In the genomic region with DNA sequence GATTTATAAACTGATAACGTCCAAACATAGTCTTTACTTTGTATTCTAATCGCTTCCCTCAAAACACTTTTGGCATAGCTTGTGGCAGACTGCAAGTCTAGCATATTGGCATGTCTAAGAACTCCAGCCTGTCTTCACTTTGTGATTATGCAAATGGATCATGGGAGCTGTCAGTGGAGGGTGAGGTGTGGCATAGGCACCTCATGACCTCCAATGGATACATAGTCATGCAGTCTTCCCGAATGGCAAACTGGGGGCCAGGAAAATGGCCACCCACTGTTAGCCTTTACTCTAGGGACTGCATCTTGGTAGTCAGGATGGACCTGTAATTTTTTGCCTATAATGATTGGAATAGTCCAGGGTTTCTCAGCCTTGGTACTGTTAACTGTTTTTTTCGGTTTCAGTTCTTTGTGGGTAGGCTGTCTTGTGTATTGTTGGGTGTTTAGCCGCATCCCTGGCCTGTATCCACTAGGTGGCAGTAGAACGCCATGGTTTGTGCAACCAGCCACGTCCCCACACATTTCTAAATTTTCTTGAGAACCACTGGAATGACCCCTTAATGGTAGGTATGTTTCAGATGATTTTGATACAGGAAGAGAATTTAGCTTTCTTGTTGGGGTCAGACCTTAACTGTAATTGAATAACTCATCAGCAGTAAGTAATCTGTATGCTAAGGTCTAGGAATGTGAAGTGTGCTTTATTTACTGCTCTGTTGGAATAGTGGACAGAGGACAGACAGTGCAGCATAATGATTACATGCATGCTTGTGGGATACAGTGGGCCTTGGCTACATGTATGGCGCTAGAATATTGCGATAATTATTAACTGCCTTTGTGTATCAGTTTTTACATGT, we compare ENCODE assay signal across 8 cellular contexts. TPM values are rescaled to one million over a fixed set of nuclear protein-coding genes. Genes with fewer than 3 reads are reported as not detected.
A peak's percentile ranks its signal among the peaks of the same experiment; 100 is the strongest.
DNase-seq lines count a peak whose midpoint lies in the region; ATAC-seq and TF ChIP-seq lines count a peak whose summit lies in the region.

No MANE protein-coding gene starts in this region.

- H3K9me3 Mint-ChIP-seq in activated naive CD4-positive, alpha-beta T cell treated with anti-CD3 and anti-CD28 coated beads, Interleukin-2, amount 50 U/mL, for 72 hours = peaks cover 0 to 7% of the 10 kb centered on the region in 2 donors

- H3K4me1 ChIP-seq in upper lobe of left lung = peaks cover 4 to 10% (median 9%) of the 10 kb centered on the region in 4 donors

- DNase-seq in ELF-1 (ENCODE audit: low read depth, low spot score) (peak; percentile 85), SKM-1 (lab: John Stamatoyannopoulos, UW; ENCODE audit: unreplicated experiment) (peak; percentile 64), head of caudate nucleus (peak; percentile 22 to 92 (median 80)), posterior cingulate gyrus (peak; percentile 32 to 95 (median 79)), upper lobe of left lung (peak in 1 of 2 donors; percentile 75)
- peak; percentile 71 to 83 for DNase-seq in activated naive CD4-positive, alpha-beta T cell treated with anti-CD3 and anti-CD28 coated beads, Interleukin-2, amount 50 U/mL, for 72 hours (ENCODE audit: low spot score in 2 of 2)

- peak; percentile 74 to 86 (median 86) for TF ChIP-seq CTCF in upper lobe of left lung (IDR thresholded peaks at IDR 0.05)

- peak overlapping the region in 1 of 4 donors; percentile 3 for H3K27ac ChIP-seq in upper lobe of left lung

- 34 to 37% methylated on average over 9 of the region's 9 CpGs for WGBS in upper lobe of left lung, 2 donors

- no peak overlapping the region for H3K4me3 ChIP-seq in upper lobe of left lung

- no peaks in the 10 kb centered on the region for H3K9me3 ChIP-seq in upper lobe of left lung

- intact Hi-C loops in head of caudate nucleus (cut with DNase I) (loop anchor here (5.0 kb wide), 1 partner anchor 55 kb away; no protein-coding TSS in a partner anchor), posterior cingulate gyrus (cut with DNase I) (loop anchor here (1.0 to 10.0 kb wide), 4 partner anchors 55 to 611 kb away; partner anchors contain the start of gene P2RY13)

- no peaks in the 10 kb centered on the region for H3K27me3 ChIP-seq in upper lobe of left lung

- H3K27ac Mint-ChIP-seq in activated naive CD4-positive, alpha-beta T cell treated with anti-CD3 and anti-CD28 coated beads, Interleukin-2, amount 50 U/mL, for 72 hours = peak overlapping the region; percentile 45 to 80

- peak; percentile 89 for ATAC-seq in GM21619 (IDR thresholded peaks at IDR 0.05; ENCODE audit: unreplicated experiment)
- ATAC-seq in activated naive CD4-positive, alpha-beta T cell treated with anti-CD3 and anti-CD28 coated beads, Interleukin-2, amount 50 U/mL, for 72 hours = peak; percentile 72 to 74
- peak; percentile 91 to 93 for ATAC-seq in upper lobe of left lung (ENCODE audit: low FRiP score in 2 of 2)

- TF ChIP-seq POLR2A in upper lobe of left lung (IDR thresholded peaks at IDR 0.05) = no peak

- TF ChIP-seq RAD21 in Ishikawa (IDR thresholded peaks at IDR 0.05; ENCODE audit: low read depth) = peak; percentile 93

- peaks cover 0 to 40% of the 10 kb centered on the region in 2 donors for H3K36me3 Mint-ChIP-seq in activated naive CD4-positive, alpha-beta T cell treated with anti-CD3 and anti-CD28 coated beads, Interleukin-2, amount 50 U/mL, for 72 hours

- H3K36me3 ChIP-seq in upper lobe of left lung = no peaks in the 10 kb centered on the region

- TF ChIP-seq EP300 in Ishikawa (IDR thresholded peaks at IDR 0.05; ENCODE audit: borderline replicate concordance) (no peak), upper lobe of left lung (IDR thresholded peaks at IDR 0.05) (no peak)

TF ChIP-seq in Ishikawa, 13 proteins besides CTCF, POLR2A, EP300 and RAD21:
- no peak for TF ChIP-seq EGR1 (IDR thresholded peaks at IDR 0.05)
- TF ChIP-seq YY1 (IDR thresholded peaks at IDR 0.05; ENCODE audit: low read depth) = no peak
- TF ChIP-seq TCF12 (IDR thresholded peaks at IDR 0.05; ENCODE audit: low read depth) = no peak
- no peak for TF ChIP-seq ZBTB7A (IDR thresholded peaks at IDR 0.05; ENCODE audit: low read depth)
- no peak for TF ChIP-seq FOXM1 (IDR thresholded peaks at IDR 0.05; ENCODE audit: borderline replicate concordance, low read depth)
- TF ChIP-seq, protein P1, sequence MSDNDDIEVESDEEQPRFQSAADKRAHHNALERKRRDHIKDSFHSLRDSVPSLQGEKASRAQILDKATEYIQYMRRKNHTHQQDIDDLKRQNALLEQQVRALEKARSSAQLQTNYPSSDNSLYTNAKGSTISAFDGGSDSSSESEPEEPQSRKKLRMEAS (IDR thresholded peaks at IDR 0.05) = no peak
- TF ChIP-seq NFIC (IDR thresholded peaks at IDR 0.05) = no peak
- no peak for TF ChIP-seq TEAD4 (IDR thresholded peaks at IDR 0.05)
- TF ChIP-seq CREB1 (IDR thresholded peaks at IDR 0.05; ENCODE audit: low read depth) = no peak
- TF ChIP-seq, protein P2, sequence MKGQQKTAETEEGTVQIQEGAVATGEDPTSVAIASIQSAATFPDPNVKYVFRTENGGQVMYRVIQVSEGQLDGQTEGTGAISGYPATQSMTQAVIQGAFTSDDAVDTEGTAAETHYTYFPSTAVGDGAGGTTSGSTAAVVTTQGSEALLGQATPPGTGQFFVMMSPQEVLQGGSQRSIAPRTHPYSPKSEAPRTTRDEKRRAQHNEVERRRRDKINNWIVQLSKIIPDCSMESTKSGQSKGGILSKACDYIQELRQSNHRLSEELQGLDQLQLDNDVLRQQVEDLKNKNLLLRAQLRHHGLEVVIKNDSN (IDR thresholded peaks at IDR 0.05) = no peak
- TF ChIP-seq TAF1 (IDR thresholded peaks at IDR 0.05; ENCODE audit: low read depth) = no peak
- TF ChIP-seq CEBPB (IDR thresholded peaks at IDR 0.05) = no peak
- TF ChIP-seq, protein P3, sequence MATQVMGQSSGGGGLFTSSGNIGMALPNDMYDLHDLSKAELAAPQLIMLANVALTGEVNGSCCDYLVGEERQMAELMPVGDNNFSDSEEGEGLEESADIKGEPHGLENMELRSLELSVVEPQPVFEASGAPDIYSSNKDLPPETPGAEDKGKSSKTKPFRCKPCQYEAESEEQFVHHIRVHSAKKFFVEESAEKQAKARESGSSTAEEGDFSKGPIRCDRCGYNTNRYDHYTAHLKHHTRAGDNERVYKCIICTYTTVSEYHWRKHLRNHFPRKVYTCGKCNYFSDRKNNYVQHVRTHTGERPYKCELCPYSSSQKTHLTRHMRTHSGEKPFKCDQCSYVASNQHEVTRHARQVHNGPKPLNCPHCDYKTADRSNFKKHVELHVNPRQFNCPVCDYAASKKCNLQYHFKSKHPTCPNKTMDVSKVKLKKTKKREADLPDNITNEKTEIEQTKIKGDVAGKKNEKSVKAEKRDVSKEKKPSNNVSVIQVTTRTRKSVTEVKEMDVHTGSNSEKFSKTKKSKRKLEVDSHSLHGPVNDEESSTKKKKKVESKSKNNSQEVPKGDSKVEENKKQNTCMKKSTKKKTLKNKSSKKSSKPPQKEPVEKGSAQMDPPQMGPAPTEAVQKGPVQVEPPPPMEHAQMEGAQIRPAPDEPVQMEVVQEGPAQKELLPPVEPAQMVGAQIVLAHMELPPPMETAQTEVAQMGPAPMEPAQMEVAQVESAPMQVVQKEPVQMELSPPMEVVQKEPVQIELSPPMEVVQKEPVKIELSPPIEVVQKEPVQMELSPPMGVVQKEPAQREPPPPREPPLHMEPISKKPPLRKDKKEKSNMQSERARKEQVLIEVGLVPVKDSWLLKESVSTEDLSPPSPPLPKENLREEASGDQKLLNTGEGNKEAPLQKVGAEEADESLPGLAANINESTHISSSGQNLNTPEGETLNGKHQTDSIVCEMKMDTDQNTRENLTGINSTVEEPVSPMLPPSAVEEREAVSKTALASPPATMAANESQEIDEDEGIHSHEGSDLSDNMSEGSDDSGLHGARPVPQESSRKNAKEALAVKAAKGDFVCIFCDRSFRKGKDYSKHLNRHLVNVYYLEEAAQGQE (IDR thresholded peaks at IDR 0.05; ENCODE audit: low read depth) = no peak

RNA-seq across cellular contexts. Expression of gene GPR171, which starts 24.6 kb away (rescaled TPM):
- 100 to 1,000 TPM in 1 of 2 donors, 10 to 100 TPM in 1; 31.2 to 113 TPM for total RNA-seq in activated naive CD4-positive, alpha-beta T cell treated with anti-CD3 and anti-CD28 coated beads, Interleukin-2, amount 50 U/mL, for 72 hours
- 1 to 10 TPM; 1.0 to 6.6 (median 2.8) TPM for total RNA-seq in upper lobe of left lung

RNA-seq across cellular contexts. Expression of gene P2RY14, which starts 50.7 kb away (rescaled TPM):
- total RNA-seq in activated naive CD4-positive, alpha-beta T cell treated with anti-CD3 and anti-CD28 coated beads, Interleukin-2, amount 50 U/mL, for 72 hours = under 1 TPM; 0.14 to 0.68 TPM
- 1 to 10 TPM; 1.7 to 6.2 (median 3.9) TPM for total RNA-seq in upper lobe of left lung

Comparison
In these comparisons a context has a peak if more than half of its experiments do, and no peak if none do; other contexts are left out.
1. RNA of gene GPR171, which starts 24.6 kb away (total RNA-seq): 31.2 to 113 TPM in activated naive CD4-positive, alpha-beta T cell treated with anti-CD3 and anti-CD28 coated beads, Interleukin-2, amount 50 U/mL, for 72 hours; 1.0 to 6.6 TPM in upper lobe of left lung; every median in the first group is over 4 times any median in the second.
2. Peak in every context shown above with its lines, with median percentiles within 50 percentile points of each other: ATAC-seq.